ENCODE assay signal across 8 cellular contexts in genomic region chr11:130002846-130003716, GRCh38. TPM values are rescaled to one million over a fixed set of nuclear protein-coding genes. Genes with fewer than 3 reads are reported as not detected.
A peak's percentile ranks its signal among the peaks of the same experiment; 100 is the strongest.
DNase-seq lines count a peak whose midpoint lies in the region; ATAC-seq and TF ChIP-seq lines count a peak whose summit lies in the region.

No MANE protein-coding gene starts in this region.

- peak; percentile 100 for DNase-seq in G401 (ENCODE audit: low spot score)
- DNase-seq in HAP-1 (ENCODE audit: low spot score in 2 of 2): peak; percentile 93 to 94
- peak; percentile 95 for DNase-seq in MG63
- peak; percentile 95 to 98 for DNase-seq in SHP77 (lab: John Stamatoyannopoulos, UW)
- peak; percentile 75 for DNase-seq in activated gamma-delta T cell (lab: John Stamatoyannopoulos, UW)
- peak; percentile 97 for DNase-seq in fibroblast of the conjunctiva (ENCODE audit: low read depth)
- DNase-seq in stimulated activated naive CD8-positive, alpha-beta T cell treated with anti-CD3 and anti-CD28 coated beads, Interleukin-15, Interleukin-2, amounts not matched to agents 100 U/mL and 50 U/mL, for 24 hours: peak; percentile 88

- peaks cover 15% of the 10 kb centered on the region for H3K4me1 ChIP-seq in HAP-1

- no peak for TF ChIP-seq CTCF in nephron (IDR thresholded peaks at IDR 0.05; ENCODE audit: unreplicated experiment in 3 of 3)

- H3K4me3 ChIP-seq in HAP-1: peak overlapping the region; percentile 54
- peak overlapping the region; percentile 69 for H3K4me3 ChIP-seq in MG63

- H3K4me3 Mint-ChIP-seq in nephron: peak overlapping the region; percentile 94 to 99 (median 99)

- H3K36me3 ChIP-seq in HAP-1 (replicated peaks): 0 out of 2 replicates have a peak, but pooled peaks cover 3% of the 10 kb centered on the region
- no peaks in the 10 kb centered on the region for H3K36me3 ChIP-seq in MG63

- H3K9me3 Mint-ChIP-seq in nephron: peaks cover 5% of the 10 kb centered on the region

- H3K27me3 ChIP-seq in HAP-1 (ENCODE audit: low read depth): no peaks in the 10 kb centered on the region
- H3K27me3 ChIP-seq in MG63: no peaks in the 10 kb centered on the region

- peak; percentile 81 for ATAC-seq in stimulated activated naive CD8-positive, alpha-beta T cell treated with anti-CD3 and anti-CD28 coated beads, Interleukin-15, Interleukin-2, amounts not matched to agents 100 U/mL and 50 U/mL, for 24 hours

- H3K27ac Mint-ChIP-seq in nephron: peak overlapping the region; percentile 100

- H3K36me3 Mint-ChIP-seq in nephron (ENCODE audit: low read depth): no peaks in the 10 kb centered on the region

- H3K4me1 Mint-ChIP-seq in nephron: peaks cover 25% of the 10 kb centered on the region

- no peaks in the 10 kb centered on the region for H3K9me3 ChIP-seq in HAP-1
- no peaks in the 10 kb centered on the region for H3K9me3 ChIP-seq in MG63

- H3K27me3 Mint-ChIP-seq in nephron (ENCODE audit: low read depth): no peaks in the 10 kb centered on the region

- in situ Hi-C loops in G401 (cut with HindIII; ENCODE audit: low sequenced_read_pairs): no loop called here
- in situ Hi-C loops in HAP-1 (cut with MboI; ENCODE audit: low sequenced_read_pairs): no loop called here

RNA-seq across cellular contexts. Expression of gene PRDM10, which starts 0.4 kb away (rescaled TPM):
- 3.0 and 5.6 TPM in 2 replicates for total RNA-seq in G401 (2014; rRNA removed; shearing (Covaris generic))
- total RNA-seq in MG63 (2014; rRNA removed; shearing (Covaris generic); ENCODE audit: low replicate concordance): 3.6 and 4.9 TPM in 2 replicates

Comparison
In these comparisons a context has a peak if more than half of its experiments do, and no peak if none do; other contexts are left out.
1. Peak in every context shown above with its lines: DNase-seq, ATAC-seq and H3K4me3 ChIP-seq.